Comparison of ENCODE assay signal across 8 cellular contexts in genomic region chr5:10863763-10864383, GRCh38.
DNase-seq lines count a peak whose midpoint lies in the region; ATAC-seq and TF ChIP-seq lines count a peak whose summit lies in the region.

No MANE protein-coding gene starts in this region.

- peaks cover 2% of the 10 kb centered on the region for H3K4me1 Mint-ChIP-seq in T-helper 2 cell treated with Interferon-gamma antibody and Interleukin-4, amounts not matched to agents 5 μg/mL and 100 μg/mL, for 36 hours (ENCODE audit: low read depth)

- H3K36me3 Mint-ChIP-seq in T-helper 2 cell treated with Interferon-gamma antibody and Interleukin-4, amounts not matched to agents 5 μg/mL and 100 μg/mL, for 36 hours (ENCODE audit: low read depth), result no peaks in the 10 kb centered on the region

- no peak overlapping the region for H2BK5ac ChIP-seq in IMR-90 (ENCODE audit: low read depth, low read length, poor library complexity, severe bottlenecking)

- no peak overlapping the region for H2AK5ac ChIP-seq in IMR-90 (ENCODE audit: low read depth, low read length)

- H3K9me3 Mint-ChIP-seq in T-helper 2 cell treated with Interferon-gamma antibody and Interleukin-4, amounts not matched to agents 5 μg/mL and 100 μg/mL, for 36 hours, result no peaks in the 10 kb centered on the region

- peak; percentile 97 for TF ChIP-seq CTCF in GM12864 (IDR thresholded peaks at IDR 0.05; ENCODE audit: low read depth, low read length, missing control alignments)
- TF ChIP-seq CTCF in IMR-90 (conservative IDR thresholded peaks at IDR 0.05; ENCODE audit: low read depth, low read length), result peak; percentile 66
- peak; percentile 87 for TF ChIP-seq CTCF in astrocyte of the spinal cord (IDR thresholded peaks at IDR 0.05; ENCODE audit: low read depth, low read length)

- H3K23ac ChIP-seq in IMR-90 (ENCODE audit: low read depth, low read length), result no peak overlapping the region

- no peak overlapping the region for H3K18ac ChIP-seq in IMR-90 (ENCODE audit: low read depth, low read length)

- peak; percentile 69 for TF ChIP-seq RAD21 in IMR-90 (IDR thresholded peaks at IDR 0.05; ENCODE audit: low read length)

- no peaks in the 10 kb centered on the region for H3K27me3 ChIP-seq in IMR-90 (ENCODE audit: control insufficient read depth, insufficient read depth, low read length)

- WGBS in IMR-90 (ENCODE audit: extremely low coverage in 2 of 2, insufficient read length in 1 of 2), 2 experiments, result 95% methylated on average over 4 of the region's 15 CpGs; no CpG with 5 or more reads in 1 of the 2 experiments

- H3K4ac ChIP-seq in IMR-90 (ENCODE audit: low read depth, low read length), result no peak overlapping the region

- no peak overlapping the region for H3K27ac Mint-ChIP-seq in T-helper 2 cell treated with Interferon-gamma antibody and Interleukin-4, amounts not matched to agents 5 μg/mL and 100 μg/mL, for 36 hours

- ATAC-seq in GM21723 (IDR thresholded peaks at IDR 0.05; ENCODE audit: unreplicated experiment) (peak; percentile 93), IMR-90 (ENCODE audit: low read depth) (no peak)

- no peak overlapping the region for H2BK15ac ChIP-seq in IMR-90 (ENCODE audit: low read depth, low read length)

- no peak overlapping the region for H4K91ac ChIP-seq in IMR-90 (ENCODE audit: insufficient read depth, low read depth, low read length)

- H3K9ac ChIP-seq in IMR-90 (ENCODE audit: low read depth, low read length), result no peak overlapping the region

- H2AK9ac ChIP-seq in IMR-90 (replicated peaks; ENCODE audit: low read depth, low read length, poor library complexity), result peak overlapping the region; percentile 48

- peaks cover 6% of the 10 kb centered on the region for H3K27me3 Mint-ChIP-seq in T-helper 2 cell treated with Interferon-gamma antibody and Interleukin-4, amounts not matched to agents 5 μg/mL and 100 μg/mL, for 36 hours (ENCODE audit: low read depth)

- H3K79me1 ChIP-seq in IMR-90 (ENCODE audit: low read depth in 1 of 2, low read length in 2 of 2), result no peaks in the 10 kb centered on the region

- peak overlapping the region; percentile 46; the same call in 1 of the 2 replicates for H2BK20ac ChIP-seq in IMR-90 (ENCODE audit: low read depth, low read length)

- H2BK120ac ChIP-seq in IMR-90 (ENCODE audit: low read depth, low read length), result 0 out of 2 replicates have a peak overlapping the region, but pooled peaks have one; percentile 32

- H3K9me1 ChIP-seq in IMR-90 (ENCODE audit: insufficient read depth, low read length), result peaks cover 8% of the 10 kb centered on the region

- peaks cover 5% of the 10 kb centered on the region for H3K4me1 ChIP-seq in IMR-90 (ENCODE audit: control insufficient read depth, insufficient read depth, low read length)

- DNase-seq in GM12864 (ENCODE audit: low read depth) (peak; percentile 24), IMR-90 (peak; percentile 36), astrocyte of the spinal cord (ENCODE audit: low read depth, low spot score) (peak; percentile 33), iris pigment epithelial cell (ENCODE audit: low read depth) (peak; percentile 50), ureter (ENCODE audit: low spot score) (no peak)
- DNase-seq in T-helper 2 cell treated with Interferon-gamma antibody and Interleukin-4, amounts not matched to agents 5 μg/mL and 100 μg/mL, for 36 hours (ENCODE audit: low spot score), result peak; percentile 12
- DNase-seq in stimulated activated CD4-positive, alpha-beta T cell treated with anti-CD3 and anti-CD28 coated beads, TNF-alpha, amount 100 ng/mL, for 24 hours (ENCODE audit: low read depth in 3 of 3), result peak; percentile 23 to 55 (median 27)

- H4K8ac ChIP-seq in IMR-90 (ENCODE audit: low read depth in 2 of 2, low read length in 2 of 2), result no peak overlapping the region

- no peak overlapping the region for H3K27ac ChIP-seq in IMR-90 (ENCODE audit: insufficient read depth, low read length)

- intact Hi-C loops in IMR-90 (cut with micrococcal nuclease), result loop anchor here (2.0 to 10.0 kb wide), 5 partner anchors 38 to 319 kb away; no protein-coding TSS in a partner anchor

- no peaks in the 10 kb centered on the region for H3K36me3 ChIP-seq in IMR-90 (ENCODE audit: control insufficient read depth, insufficient read depth, low read length)

- H3K4me3 ChIP-seq in GM12864 (ENCODE audit: low read depth, low read length), result no peak overlapping the region
- no peak overlapping the region for H3K4me3 ChIP-seq in IMR-90 (ENCODE audit: insufficient read depth, low read depth, low read length)
- no peak overlapping the region for H3K4me3 ChIP-seq in astrocyte of the spinal cord (ENCODE audit: low read depth, low read length)

- H2AFZ ChIP-seq in IMR-90 (replicated peaks; ENCODE audit: low read length, poor library complexity), result no peak overlapping the region

- CTCF ChIA-PET in IMR-90 (lab: Yijun Ruan, JAX), result no interaction called here

- H3K14ac ChIP-seq in IMR-90 (replicated peaks; ENCODE audit: low read depth, low read length), result 0 out of 2 replicates have a peak overlapping the region, but pooled peaks have one; percentile 6

- no TSS peak for BruUV-seq in IMR-90 (replicated peaks; lab: Mats Ljungman, UMichigan)

- in situ Hi-C loops in IMR-90 (cut with MboI; ENCODE audit: low sequenced_read_pairs), result no loop called here
- in situ Hi-C loops in astrocyte of the spinal cord (cut with HindIII; ENCODE audit: low sequenced_read_pairs), result no loop called here

- POLR2A ChIA-PET in IMR-90 (lab: Charles Lee; ENCODE audit: unreplicated experiment), result no interaction called here

- H4K20me1 ChIP-seq in IMR-90 (ENCODE audit: insufficient read depth, low read length), result no peaks in the 10 kb centered on the region

- TF ChIP-seq POLR2A in IMR-90 (IDR thresholded peaks at IDR 0.05; ENCODE audit: low read depth, low read length), result no peak

- dilution Hi-C loops in IMR-90 (cut with HindIII; ENCODE audit: low sequenced_read_pairs, unreplicated experiment), result no loop called here

- H3K56ac ChIP-seq in IMR-90 (ENCODE audit: extremely low read depth, insufficient read depth, low read length), result no peak overlapping the region

- no peaks in the 10 kb centered on the region; the same call in none of the 2 replicates for H3K9me3 ChIP-seq in IMR-90 (ENCODE audit: control insufficient read depth, insufficient read depth, low read length)

- no peak overlapping the region for H4K5ac ChIP-seq in IMR-90 (ENCODE audit: low read depth, low read length)

- H3K4me2 ChIP-seq in IMR-90 (ENCODE audit: low read depth, low read length), result no peak overlapping the region

- H3K4me3 Mint-ChIP-seq in T-helper 2 cell treated with Interferon-gamma antibody and Interleukin-4, amounts not matched to agents 5 μg/mL and 100 μg/mL, for 36 hours, result no peak overlapping the region

TF ChIP-seq in IMR-90, 13 proteins besides CTCF, POLR2A, EP300 and RAD21:
- TF ChIP-seq FOS (IDR thresholded peaks at IDR 0.05; ENCODE audit: low read depth, low read length) (no peak), SMC3 (IDR thresholded peaks at IDR 0.05; ENCODE audit: low read depth, low read length) (peak; percentile 69)
